In genomic region chr11:13114566-13115465, GRCh38 we compare ENCODE assay signal across 1 cellular context.
TF ChIP-seq lines count a peak whose summit lies in the region.

No MANE protein-coding gene starts in this region.

TF ChIP-seq in HepG2, 621 proteins besides CTCF, POLR2A, EP300 and RAD21 (continued from another document and continues in another):
- TF ChIP-seq IKZF5 (CRISPR knock-in tag; IDR thresholded peaks at IDR 0.05) (no peak; the same call in 1 of the 2 replicates), YEATS4 (CRISPR knock-in tag; IDR thresholded peaks at IDR 0.05; ENCODE audit: borderline replicate concordance) (no peak), ZMYM3 (CRISPR knock-in tag; IDR thresholded peaks at IDR 0.05) (peak; percentile 22; the same call in 1 of the 2 replicates), HDAC2 (CRISPR knock-in tag; IDR thresholded peaks at IDR 0.05) (peak; percentile 30; the same call in 1 of the 2 replicates), YEATS2 (CRISPR knock-in tag; IDR thresholded peaks at IDR 0.05; ENCODE audit: borderline replicate concordance) (peak; percentile 34; the same call in 1 of the 2 replicates), IKZF1 (IDR thresholded peaks at IDR 0.05) (no peak), ZBTB10 (CRISPR knock-in tag; IDR thresholded peaks at IDR 0.05; ENCODE audit: borderline replicate concordance) (no peak), ZBTB46 (CRISPR knock-in tag; IDR thresholded peaks at IDR 0.05; ENCODE audit: borderline replicate concordance) (no peak), SPEN (CRISPR knock-in tag; IDR thresholded peaks at IDR 0.05; ENCODE audit: low read depth) (no peak), STAG1 (CRISPR knock-in tag; IDR thresholded peaks at IDR 0.05) (peak; percentile 77), AHDC1 (CRISPR knock-in tag; IDR thresholded peaks at IDR 0.05; ENCODE audit: borderline replicate concordance) (no peak), AFF4 (CRISPR knock-in tag; IDR thresholded peaks at IDR 0.05) (no peak), ASH2L (IDR thresholded peaks at IDR 0.05; ENCODE audit: insufficient read length, low read depth, low read length) (peak; percentile 87), CBX5 (CRISPR knock-in tag; IDR thresholded peaks at IDR 0.05; ENCODE audit: borderline replicate concordance) (peak; percentile 82; the same call in 1 of the 2 replicates), NFRKB (IDR thresholded peaks at IDR 0.05) (no peak), PHB2 (IDR thresholded peaks at IDR 0.05; ENCODE audit: partially characterized antibody) (no peak), ZNF547 (CRISPR knock-in tag; IDR thresholded peaks at IDR 0.05) (no peak), MTA1 (CRISPR knock-in tag; IDR thresholded peaks at IDR 0.05; ENCODE audit: borderline replicate concordance) (no peak), ZBTB42 (CRISPR knock-in tag; IDR thresholded peaks at IDR 0.05) (no peak), ZSCAN5A (CRISPR knock-in tag; IDR thresholded peaks at IDR 0.05; ENCODE audit: borderline replicate concordance) (no peak), ZBTB39 (CRISPR knock-in tag; IDR thresholded peaks at IDR 0.05) (no peak), NFYB (CRISPR knock-in tag; IDR thresholded peaks at IDR 0.05) (peak; percentile 77), ZNF337 (CRISPR knock-in tag; IDR thresholded peaks at IDR 0.05; ENCODE audit: borderline replicate concordance, low read depth) (no peak), KDM6A (CRISPR knock-in tag; IDR thresholded peaks at IDR 0.05; ENCODE audit: low read depth) (0 out of 2 replicates have a peak, but pooled peaks have one; percentile 46), ZNF382 (CRISPR knock-in tag; IDR thresholded peaks at IDR 0.05; ENCODE audit: borderline replicate concordance) (no peak), PRMT3 (CRISPR knock-in tag; IDR thresholded peaks at IDR 0.05; ENCODE audit: borderline replicate concordance, low read depth) (no peak), ZNF577 (CRISPR knock-in tag; IDR thresholded peaks at IDR 0.05; ENCODE audit: borderline replicate concordance, low read depth) (no peak), ZSCAN22 (CRISPR knock-in tag; IDR thresholded peaks at IDR 0.05) (no peak), BRF2 (CRISPR knock-in tag; IDR thresholded peaks at IDR 0.05) (no peak), HDAC1 (CRISPR knock-in tag; IDR thresholded peaks at IDR 0.05) (peak; percentile 50), HOMEZ (CRISPR knock-in tag; IDR thresholded peaks at IDR 0.05; ENCODE audit: low read depth) (no peak; the same call in 1 of the 2 replicates), EED (CRISPR knock-in tag; IDR thresholded peaks at IDR 0.05) (no peak), GATAD1 (CRISPR knock-in tag; IDR thresholded peaks at IDR 0.05) (peak; percentile 43; the same call in 1 of the 2 replicates), KAT8 (CRISPR knock-in tag; IDR thresholded peaks at IDR 0.05) (peak; percentile 50; the same call in 1 of the 2 replicates), ZNF772 (CRISPR knock-in tag; IDR thresholded peaks at IDR 0.05) (0 out of 2 replicates have a peak, but pooled peaks have one; percentile 38), FOSL1 (CRISPR knock-in tag; IDR thresholded peaks at IDR 0.05; ENCODE audit: borderline replicate concordance) (no peak), ZNF562 (CRISPR knock-in tag; IDR thresholded peaks at IDR 0.05; ENCODE audit: borderline replicate concordance) (no peak), ZNF724P (CRISPR knock-in tag; IDR thresholded peaks at IDR 0.05; ENCODE audit: borderline replicate concordance) (no peak), ZNF224 (CRISPR knock-in tag; IDR thresholded peaks at IDR 0.05) (no peak), TBP (CRISPR knock-in tag; IDR thresholded peaks at IDR 0.05) (no peak)
